Comparison of ENCODE assay signal across 15 cellular contexts in genomic region chr6:107991061-107991460, GRCh38. TPM values are rescaled to one million over a fixed set of nuclear protein-coding genes. Genes with fewer than 3 reads are reported as not detected.
DNase-seq lines count a peak whose midpoint lies in the region; ATAC-seq and TF ChIP-seq lines count a peak whose summit lies in the region.
"Had no signal": no experiment of that assay in that cellular context is flagged by ENCODE, and none has a peak within 500 bp of the region (broad histone marks: within the 10 kb centered on the region; RNA-seq: fewer than 3 reads in every experiment).

No MANE protein-coding gene starts in this region.

- H3K79me1 ChIP-seq in trophoblast cell (ENCODE audit: low read length): peaks cover 2% of the 10 kb centered on the region

- H3K9ac ChIP-seq in trophoblast cell (ENCODE audit: low read length): no peak overlapping the region

- H2BK12ac ChIP-seq in trophoblast cell (ENCODE audit: low read length): peak overlapping the region; percentile 58

- no peaks in the 10 kb centered on the region for H3K36me3 Mint-ChIP-seq in activated CD4-positive, alpha-beta T cell treated with anti-CD3 and anti-CD28 coated beads, Interleukin-2, amount 10 ng/mL, durations not matched to agents 24 days and 14 days (ENCODE audit: low read depth)
- H3K36me3 Mint-ChIP-seq in T-helper 2 cell treated with Interferon-gamma antibody and Interleukin-4, amounts not matched to agents 5 μg/mL and 100 μg/mL, for 36 hours (ENCODE audit: low read depth): no peaks in the 10 kb centered on the region
- H3K36me3 Mint-ChIP-seq: naive thymus-derived CD8-positive, alpha-beta T cell had no signal

- intact Hi-C loops in activated CD4-positive, alpha-beta T cell treated with anti-CD3 and anti-CD28 coated beads, Interleukin-2, amount 10 ng/mL, durations not matched to agents 24 days and 14 days (cut with micrococcal nuclease): no loop called here

- peak overlapping the region; percentile 13 for H3K4me3 Mint-ChIP-seq in activated CD4-positive, alpha-beta T cell treated with anti-CD3 and anti-CD28 coated beads, Interleukin-2, amount 10 ng/mL, durations not matched to agents 24 days and 14 days
- H3K4me3 Mint-ChIP-seq in T-helper 2 cell treated with Interferon-gamma antibody and Interleukin-4, amounts not matched to agents 5 μg/mL and 100 μg/mL, for 36 hours: peak overlapping the region; percentile 54
- H3K4me3 Mint-ChIP-seq: activated B cell treated with CpG ODN at 0.5 μM for 24 hours had no signal

- H4K91ac ChIP-seq in trophoblast cell (ENCODE audit: low read depth, low read length): no peak overlapping the region

- no peak overlapping the region for H4K8ac ChIP-seq in trophoblast cell (ENCODE audit: low read depth, low read length)

- H2BK5ac ChIP-seq in trophoblast cell (ENCODE audit: low read depth, low read length, poor library complexity): no peak overlapping the region

- WGBS in trophoblast cell (ENCODE audit: extremely low coverage, insufficient coverage, insufficient read length): no CpG with 5 or more reads among the region's 4 CpGs

- CTCF ChIA-PET in HEK293T (lab: Yijun Ruan, JAX): interaction anchor here (2.6 kb wide), 1 partner anchor 11 kb away, joined by 13 read pairs; no protein-coding TSS in a partner anchor

- H3K18ac ChIP-seq in trophoblast cell (ENCODE audit: low read length): no peak overlapping the region

- peaks cover 7 to 16% of the 10 kb centered on the region in 2 experiments for H3K4me1 ChIP-seq in trophoblast cell (ENCODE audit: control insufficient read depth in 1 of 2, insufficient read depth in 2 of 2, low read length in 2 of 2)
- H3K4me1 ChIP-seq: vagina had no signal

- no peaks in the 10 kb centered on the region for H3K36me3 ChIP-seq in trophoblast cell (ENCODE audit: control insufficient read depth in 1 of 2, insufficient read depth in 2 of 2, low read length in 2 of 2)
- H3K36me3 ChIP-seq: vagina had no signal

- no peaks in the 10 kb centered on the region for H3K27me3 ChIP-seq in trophoblast cell (ENCODE audit: insufficient read depth, low read length)
- H3K27me3 ChIP-seq: vagina had no signal

- H3K9me3 ChIP-seq in trophoblast cell (ENCODE audit: insufficient read depth, low read depth, low read length): no peaks in the 10 kb centered on the region
- H3K9me3 ChIP-seq: vagina had no signal

- H2AFZ ChIP-seq in trophoblast cell (ENCODE audit: insufficient read depth, low read length, poor library complexity): peak overlapping the region; percentile 54

- H3K27ac Mint-ChIP-seq in activated CD4-positive, alpha-beta T cell treated with anti-CD3 and anti-CD28 coated beads, Interleukin-2, amount 10 ng/mL, durations not matched to agents 24 days and 14 days: no peak overlapping the region
- peak overlapping the region; percentile 37 for H3K27ac Mint-ChIP-seq in T-helper 2 cell treated with Interferon-gamma antibody and Interleukin-4, amounts not matched to agents 5 μg/mL and 100 μg/mL, for 36 hours
- H3K27ac Mint-ChIP-seq: activated B cell treated with CpG ODN at 0.5 μM for 24 hours; naive thymus-derived CD8-positive, alpha-beta T cell had no signal

- POLR2A ChIA-PET in HEK293T (lab: Yijun Ruan, JAX): interaction anchor here (2.3 kb wide), 1 partner anchor 12 kb away, joined by 6 read pairs; no protein-coding TSS in a partner anchor

- no peaks in the 10 kb centered on the region for H3K9me3 Mint-ChIP-seq in activated CD4-positive, alpha-beta T cell treated with anti-CD3 and anti-CD28 coated beads, Interleukin-2, amount 10 ng/mL, durations not matched to agents 24 days and 14 days
- H3K9me3 Mint-ChIP-seq in T-helper 2 cell treated with Interferon-gamma antibody and Interleukin-4, amounts not matched to agents 5 μg/mL and 100 μg/mL, for 36 hours: no peaks in the 10 kb centered on the region
- H3K9me3 Mint-ChIP-seq: activated B cell treated with CpG ODN at 0.5 μM for 24 hours; naive thymus-derived CD8-positive, alpha-beta T cell had no signal

- no peak overlapping the region for H3K23ac ChIP-seq in trophoblast cell (ENCODE audit: low read length)

- H2AK5ac ChIP-seq in trophoblast cell (ENCODE audit: low read length): no peak overlapping the region

- no peak for DNase-seq in activated CD4-positive, alpha-beta T cell treated with anti-CD3 and anti-CD28 coated beads, Interleukin-2, amount 10 ng/mL, durations not matched to agents 24 days and 14 days
- DNase-seq in activated CD4-positive, alpha-beta T cell treated with anti-CD3 and anti-CD28 coated beads, Interleukin-2, amount 50 U/mL, for 4 hours: no peak
- DNase-seq in T-helper 2 cell treated with Interferon-gamma antibody and Interleukin-4, amounts not matched to agents 5 μg/mL and 100 μg/mL, for 36 hours (ENCODE audit: low spot score): no peak
- DNase-seq in fibroblast of villous mesenchyme (ENCODE audit: low read depth) (peak; percentile 4), trophoblast cell (peak in 1 of 2 donors; percentile 47), NCI-H2029 (lab: John Stamatoyannopoulos, UW) (no peak), HEK293T (ENCODE audit: extremely low spot score) (no peak)
- DNase-seq: activated B cell treated with CpG ODN at 0.5 μM for 24 hours; left cardiac atrium; naive thymus-derived CD8-positive, alpha-beta T cell; NCI-H1105; stimulated activated naive CD8-positive, alpha-beta T cell treated with anti-CD3 and anti-CD28 coated beads, Interleukin-15, Interleukin-2, amounts not matched to agents 100 U/mL and 50 U/mL, for 24 hours had no signal

- no peak overlapping the region for H3K4me2 ChIP-seq in trophoblast cell (ENCODE audit: low read length)

- H3K4me3 ChIP-seq in fibroblast of villous mesenchyme (ENCODE audit: low read depth, low read length): no peak overlapping the region
- no peak overlapping the region for H3K4me3 ChIP-seq in trophoblast cell (ENCODE audit: low read depth, low read length)
- H3K4me3 ChIP-seq: vagina had no signal

- ATAC-seq in HG02763 (IDR thresholded peaks at IDR 0.05; ENCODE audit: unreplicated experiment): no peak
- ATAC-seq: left cardiac atrium; naive thymus-derived CD8-positive, alpha-beta T cell; sciatic nerve; stimulated activated naive CD8-positive, alpha-beta T cell treated with anti-CD3 and anti-CD28 coated beads, Interleukin-15, Interleukin-2, amounts not matched to agents 100 U/mL and 50 U/mL, for 24 hours had no signal

- H3K27me3 Mint-ChIP-seq in activated CD4-positive, alpha-beta T cell treated with anti-CD3 and anti-CD28 coated beads, Interleukin-2, amount 10 ng/mL, durations not matched to agents 24 days and 14 days: no peaks in the 10 kb centered on the region
- peaks cover 9% of the 10 kb centered on the region for H3K27me3 Mint-ChIP-seq in T-helper 2 cell treated with Interferon-gamma antibody and Interleukin-4, amounts not matched to agents 5 μg/mL and 100 μg/mL, for 36 hours (ENCODE audit: low read depth)

- H3K4ac ChIP-seq in trophoblast cell (ENCODE audit: low read depth, low read length): no peak overlapping the region

- H4K12ac ChIP-seq in trophoblast cell (ENCODE audit: low read depth, low read length): no peak overlapping the region

- no peak overlapping the region for H3K14ac ChIP-seq in trophoblast cell (ENCODE audit: low read length)

- TF ChIP-seq CTCF in fibroblast of villous mesenchyme (IDR thresholded peaks at IDR 0.05; ENCODE audit: insufficient read depth, low read depth, low read length): no peak

- H3K79me2 ChIP-seq in trophoblast cell (ENCODE audit: control insufficient read depth, insufficient read depth, low read length, poor library complexity): no peaks in the 10 kb centered on the region

- H2BK120ac ChIP-seq in trophoblast cell (ENCODE audit: insufficient read depth, low read length, poor library complexity): peak overlapping the region; percentile 50

- peaks cover 9% of the 10 kb centered on the region for H3K4me1 Mint-ChIP-seq in activated CD4-positive, alpha-beta T cell treated with anti-CD3 and anti-CD28 coated beads, Interleukin-2, amount 10 ng/mL, durations not matched to agents 24 days and 14 days
- H3K4me1 Mint-ChIP-seq in T-helper 2 cell treated with Interferon-gamma antibody and Interleukin-4, amounts not matched to agents 5 μg/mL and 100 μg/mL, for 36 hours (ENCODE audit: low read depth): peaks cover 8% of the 10 kb centered on the region

- H3K27ac ChIP-seq in trophoblast cell (ENCODE audit: low read depth, low read length): peak overlapping the region; percentile 50
- H3K27ac ChIP-seq: vagina had no signal

TF ChIP-seq in HEK293T, 16 proteins besides CTCF, POLR2A, EP300 and RAD21:
- no peak for TF ChIP-seq FOXM1 (IDR thresholded peaks at IDR 0.05; ENCODE audit: borderline replicate concordance)
- no peak for TF ChIP-seq CTBP1 (IDR thresholded peaks at IDR 0.05; ENCODE audit: borderline replicate concordance)
- TF ChIP-seq SP1 (IDR thresholded peaks at IDR 0.05): no peak
- TF ChIP-seq LEF1 (IDR thresholded peaks at IDR 0.05; ENCODE audit: borderline replicate concordance): no peak
- TF ChIP-seq ELF4 (IDR thresholded peaks at IDR 0.05): no peak
- no peak for TF ChIP-seq ARNT (IDR thresholded peaks at IDR 0.05)
- TF ChIP-seq ZNF384 (IDR thresholded peaks at IDR 0.05): no peak
- TF ChIP-seq TARDBP (IDR thresholded peaks at IDR 0.05): no peak
- no peak for TF ChIP-seq SUZ12 (IDR thresholded peaks at IDR 0.05)
- no peak for TF ChIP-seq HDGF (IDR thresholded peaks at IDR 0.05; ENCODE audit: borderline replicate concordance)
- no peak for TF ChIP-seq FOXK2 (IDR thresholded peaks at IDR 0.05)
- no peak for TF ChIP-seq BHLHE40 (IDR thresholded peaks at IDR 0.05; ENCODE audit: borderline replicate concordance)
- TF ChIP-seq PKNOX1 (IDR thresholded peaks at IDR 0.05): no peak
- TF ChIP-seq L3MBTL2 (conservative IDR thresholded peaks at IDR 0.05): no peak
- no peak for TF ChIP-seq NFRKB (IDR thresholded peaks at IDR 0.05)
TF ChIP-seq in HEK293T: peak in this region for 0.

RNA-seq across cellular contexts. Expression of gene SEC63, which starts 33.1 kb away (rescaled TPM):
- 91.8 and 94.4 TPM in 2 replicates for total RNA-seq in activated CD4-positive, alpha-beta T cell treated with anti-CD3 and anti-CD28 coated beads, Interleukin-2, amount 10 ng/mL, durations not matched to agents 24 days and 14 days
- 28.5 and 32.9 TPM in 2 replicates for total RNA-seq in fibroblast of villous mesenchyme
- 101 and 113 TPM in 2 replicates for polyA plus RNA-seq in trophoblast cell (2013)
